In the genomic region with DNA sequence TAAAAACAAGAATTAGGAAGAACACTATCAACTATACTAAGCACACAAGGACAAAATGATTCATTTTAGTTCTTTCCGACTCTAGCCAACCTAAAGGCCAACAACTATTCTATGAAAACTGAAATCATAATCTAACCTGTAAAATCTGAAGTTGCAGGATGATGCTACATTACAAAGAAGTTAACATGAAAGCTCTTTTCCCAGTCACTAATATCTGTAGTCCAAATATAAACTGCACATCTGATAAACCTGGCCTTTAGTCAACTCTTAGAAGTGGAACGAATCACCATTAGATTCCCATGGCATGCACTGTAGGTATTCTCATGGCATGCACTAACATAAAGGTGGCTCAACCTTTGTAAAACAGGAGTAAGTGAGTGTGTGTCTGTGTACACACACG, we compare ENCODE assay signal across 19 cellular contexts. TPM values are rescaled to one million over a fixed set of nuclear protein-coding genes. Genes with fewer than 3 reads are reported as not detected.
A peak's percentile ranks its signal among the peaks of the same experiment; 100 is the strongest.
DNase-seq lines count a peak whose midpoint lies in the region; ATAC-seq lines count a peak whose summit lies in the region.
"Had no signal": no experiment of that assay in that cellular context is flagged by ENCODE, and none has a peak within 500 bp of the region (broad histone marks: within the 10 kb centered on the region; RNA-seq: fewer than 3 reads in every experiment).

No MANE protein-coding gene starts in this region.

- no peak overlapping the region for H3K4me3 Mint-ChIP-seq in activated CD4-positive, alpha-beta T cell treated with anti-CD3 and anti-CD28 coated beads, Interleukin-2, amount 10 ng/mL, durations not matched to agents 24 days and 14 days
- no peak overlapping the region for H3K4me3 Mint-ChIP-seq in activated naive CD8-positive, alpha-beta T cell treated with anti-CD3 and anti-CD28 coated beads, Interleukin-2, amount 50 U/mL, for 24 hours
- H3K4me3 Mint-ChIP-seq in activated naive CD8-positive, alpha-beta T cell treated with anti-CD3 and anti-CD28 coated beads for 36 hours, result no peak overlapping the region
- H3K4me3 Mint-ChIP-seq in activated T-helper 2 cell treated with anti-CD3 and anti-CD28 coated beads, Interferon-gamma antibody, Interleukin-2, Interleukin-4, amounts not matched to agents 10 μg/mL and 5 μg/mL and 100 μg/mL, durations not matched to agents 14 hours and 24 hours and 36 hours (ENCODE audit: low read depth), result no peak overlapping the region
- H3K4me3 Mint-ChIP-seq: CD4-positive, CD25-positive, alpha-beta regulatory T cell; GM23338; H9 had no signal

- no peak for DNase-seq in activated CD4-positive, alpha-beta T cell treated with anti-CD3 and anti-CD28 coated beads, Interleukin-2, amount 10 ng/mL, durations not matched to agents 24 days and 14 days
- DNase-seq in activated CD4-positive, alpha-beta T cell treated with anti-CD3 and anti-CD28 coated beads, Interleukin-2, amount 50 U/mL, for 4 hours, result no peak
- no peak for DNase-seq in activated naive CD8-positive, alpha-beta T cell treated with anti-CD3 and anti-CD28 coated beads, Interleukin-2, amount 50 U/mL, for 24 hours
- no peak for DNase-seq in activated naive CD8-positive, alpha-beta T cell treated with anti-CD3 and anti-CD28 coated beads for 36 hours
- DNase-seq in activated T-helper 2 cell treated with anti-CD3 and anti-CD28 coated beads, Interferon-gamma antibody, Interleukin-2, Interleukin-4, amounts not matched to agents 10 μg/mL and 5 μg/mL and 100 μg/mL, durations not matched to agents 14 hours and 24 hours and 36 hours (ENCODE audit: low spot score), result no peak
- no peak for DNase-seq in RPMI8226
- DNase-seq in stimulated activated CD4-positive, alpha-beta T cell treated with anti-CD3 and anti-CD28 coated beads, Interleukin-4, amount 100 ng/mL, for 4 hours, result no peak
- DNase-seq: CD4-positive, CD25-positive, alpha-beta regulatory T cell; H9; IMR-90; KG1; MG63; NCI-H1105 treated with DMSO at 0.1 percent for 48 hours; NCI-H146; NCI-H1930; NCI-H446; NCI-H524 treated with DMSO at 0.1 percent for 48 hours; NCI-H774 had no signal

- H3K4me1 Mint-ChIP-seq in activated CD4-positive, alpha-beta T cell treated with anti-CD3 and anti-CD28 coated beads, Interleukin-2, amount 10 ng/mL, durations not matched to agents 24 days and 14 days, result peaks cover 5% of the 10 kb centered on the region
- H3K4me1 Mint-ChIP-seq in activated naive CD8-positive, alpha-beta T cell treated with anti-CD3 and anti-CD28 coated beads, Interleukin-2, amount 50 U/mL, for 24 hours, result peaks cover 6% of the 10 kb centered on the region
- H3K4me1 Mint-ChIP-seq in activated naive CD8-positive, alpha-beta T cell treated with anti-CD3 and anti-CD28 coated beads for 36 hours, result no peaks in the 10 kb centered on the region
- H3K4me1 Mint-ChIP-seq in activated T-helper 2 cell treated with anti-CD3 and anti-CD28 coated beads, Interferon-gamma antibody, Interleukin-2, Interleukin-4, amounts not matched to agents 10 μg/mL and 5 μg/mL and 100 μg/mL, durations not matched to agents 14 hours and 24 hours and 36 hours (ENCODE audit: low read depth), result peaks cover 11% of the 10 kb centered on the region
- H3K4me1 Mint-ChIP-seq: GM23338, H9 had no signal

- H3K9me3 Mint-ChIP-seq in activated CD4-positive, alpha-beta T cell treated with anti-CD3 and anti-CD28 coated beads, Interleukin-2, amount 10 ng/mL, durations not matched to agents 24 days and 14 days, result peaks cover under 1% of the 10 kb centered on the region
- no peaks in the 10 kb centered on the region for H3K9me3 Mint-ChIP-seq in activated naive CD8-positive, alpha-beta T cell treated with anti-CD3 and anti-CD28 coated beads, Interleukin-2, amount 50 U/mL, for 24 hours
- H3K9me3 Mint-ChIP-seq in activated naive CD8-positive, alpha-beta T cell treated with anti-CD3 and anti-CD28 coated beads for 36 hours, result no peaks in the 10 kb centered on the region
- no peaks in the 10 kb centered on the region for H3K9me3 Mint-ChIP-seq in activated T-helper 2 cell treated with anti-CD3 and anti-CD28 coated beads, Interferon-gamma antibody, Interleukin-2, Interleukin-4, amounts not matched to agents 10 μg/mL and 5 μg/mL and 100 μg/mL, durations not matched to agents 14 hours and 24 hours and 36 hours
- H3K9me3 Mint-ChIP-seq: CD4-positive, CD25-positive, alpha-beta regulatory T cell; GM23338; H9 had no signal

- ATAC-seq in activated naive CD8-positive, alpha-beta T cell treated with anti-CD3 and anti-CD28 coated beads, Interleukin-2, amount 50 U/mL, for 24 hours, result peak; percentile 66
- ATAC-seq: GM23338 had no signal

- peaks cover 43% of the 10 kb centered on the region for H3K36me3 Mint-ChIP-seq in activated CD4-positive, alpha-beta T cell treated with anti-CD3 and anti-CD28 coated beads, Interleukin-2, amount 10 ng/mL, durations not matched to agents 24 days and 14 days (ENCODE audit: low read depth)
- peaks cover 43% of the 10 kb centered on the region for H3K36me3 Mint-ChIP-seq in activated naive CD8-positive, alpha-beta T cell treated with anti-CD3 and anti-CD28 coated beads, Interleukin-2, amount 50 U/mL, for 24 hours (ENCODE audit: low read depth)
- H3K36me3 Mint-ChIP-seq in activated naive CD8-positive, alpha-beta T cell treated with anti-CD3 and anti-CD28 coated beads for 36 hours, result peaks cover 11% of the 10 kb centered on the region
- H3K36me3 Mint-ChIP-seq in activated T-helper 2 cell treated with anti-CD3 and anti-CD28 coated beads, Interferon-gamma antibody, Interleukin-2, Interleukin-4, amounts not matched to agents 10 μg/mL and 5 μg/mL and 100 μg/mL, durations not matched to agents 14 hours and 24 hours and 36 hours (ENCODE audit: low read depth), result peaks cover 65% of the 10 kb centered on the region

- intact Hi-C loops in activated CD4-positive, alpha-beta T cell treated with anti-CD3 and anti-CD28 coated beads, Interleukin-2, amount 10 ng/mL, durations not matched to agents 24 days and 14 days (cut with micrococcal nuclease), result loop anchor here (5.0 kb wide), 1 partner anchor 41 kb away; a partner anchor contains a TSS
- intact Hi-C loops in activated T-helper 2 cell treated with anti-CD3 and anti-CD28 coated beads, Interferon-gamma antibody, Interleukin-2, Interleukin-4, amounts not matched to agents 10 μg/mL and 5 μg/mL and 100 μg/mL, durations not matched to agents 14 hours and 24 hours and 36 hours (cut with micrococcal nuclease), result loop anchor here (1.0 to 5.0 kb wide), 2 partner anchors 40 to 44 kb away; no protein-coding TSS in a partner anchor

- peak overlapping the region; percentile 12 for H3K27ac Mint-ChIP-seq in activated CD4-positive, alpha-beta T cell treated with anti-CD3 and anti-CD28 coated beads, Interleukin-2, amount 10 ng/mL, durations not matched to agents 24 days and 14 days
- peak overlapping the region; percentile 7 for H3K27ac Mint-ChIP-seq in activated naive CD8-positive, alpha-beta T cell treated with anti-CD3 and anti-CD28 coated beads, Interleukin-2, amount 50 U/mL, for 24 hours
- H3K27ac Mint-ChIP-seq in activated naive CD8-positive, alpha-beta T cell treated with anti-CD3 and anti-CD28 coated beads for 36 hours, result no peak overlapping the region
- peak overlapping the region; percentile 69 for H3K27ac Mint-ChIP-seq in activated T-helper 2 cell treated with anti-CD3 and anti-CD28 coated beads, Interferon-gamma antibody, Interleukin-2, Interleukin-4, amounts not matched to agents 10 μg/mL and 5 μg/mL and 100 μg/mL, durations not matched to agents 14 hours and 24 hours and 36 hours
- H3K27ac Mint-ChIP-seq: CD4-positive, CD25-positive, alpha-beta regulatory T cell; GM23338 had no signal

- no peaks in the 10 kb centered on the region for H3K27me3 Mint-ChIP-seq in activated CD4-positive, alpha-beta T cell treated with anti-CD3 and anti-CD28 coated beads, Interleukin-2, amount 10 ng/mL, durations not matched to agents 24 days and 14 days
- no peaks in the 10 kb centered on the region for H3K27me3 Mint-ChIP-seq in activated naive CD8-positive, alpha-beta T cell treated with anti-CD3 and anti-CD28 coated beads, Interleukin-2, amount 50 U/mL, for 24 hours
- H3K27me3 Mint-ChIP-seq in activated naive CD8-positive, alpha-beta T cell treated with anti-CD3 and anti-CD28 coated beads for 36 hours, result no peaks in the 10 kb centered on the region
- no peaks in the 10 kb centered on the region for H3K27me3 Mint-ChIP-seq in activated T-helper 2 cell treated with anti-CD3 and anti-CD28 coated beads, Interferon-gamma antibody, Interleukin-2, Interleukin-4, amounts not matched to agents 10 μg/mL and 5 μg/mL and 100 μg/mL, durations not matched to agents 14 hours and 24 hours and 36 hours (ENCODE audit: low read depth)
- H3K27me3 Mint-ChIP-seq: CD4-positive, CD25-positive, alpha-beta regulatory T cell had no signal

RNA-seq across cellular contexts. Expression of a gene that starts 41.7 kb away (rescaled TPM):
- total RNA-seq in activated CD4-positive, alpha-beta T cell treated with anti-CD3 and anti-CD28 coated beads, Interleukin-2, amount 10 ng/mL, durations not matched to agents 24 days and 14 days, result 57.6 and 63.6 TPM in 2 replicates
- total RNA-seq in activated naive CD8-positive, alpha-beta T cell treated with anti-CD3 and anti-CD28 coated beads for 36 hours, result 10 to 100 TPM; 34.1 to 35.3 TPM
- total RNA-seq in activated T-helper 2 cell treated with anti-CD3 and anti-CD28 coated beads, Interferon-gamma antibody, Interleukin-2, Interleukin-4, amounts not matched to agents 10 μg/mL and 5 μg/mL and 100 μg/mL, durations not matched to agents 14 hours and 24 hours and 36 hours, result 69.0 and 73.2 TPM in 2 replicates
